ENCODE assay signal across 22 cellular contexts in the genomic region with DNA sequence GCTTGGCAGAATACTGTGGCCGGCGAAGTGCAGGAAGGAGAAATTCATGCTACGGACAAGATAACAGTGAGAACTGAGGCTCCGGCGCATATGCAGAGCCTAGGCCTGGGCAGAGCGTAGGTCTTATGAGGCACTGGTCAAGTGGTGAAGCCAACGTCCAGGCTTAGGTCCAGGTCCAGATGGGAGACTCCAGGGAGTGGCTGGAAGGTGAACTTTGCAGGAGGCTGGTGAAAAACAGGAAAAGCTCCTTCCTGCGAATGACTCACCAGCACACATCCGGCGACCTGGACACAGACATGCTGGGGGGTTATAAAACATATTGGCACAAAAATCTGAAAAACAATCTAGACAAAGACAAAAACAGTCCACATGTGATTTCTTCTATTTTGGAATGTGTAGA. TPM values are rescaled to one million over a fixed set of nuclear protein-coding genes. Genes with fewer than 3 reads are reported as not detected.
DNase-seq lines count a peak whose midpoint lies in the region; ATAC-seq, FAIRE-seq and TF ChIP-seq lines count a peak whose summit lies in the region.
"Had no signal": no experiment of that assay in that cellular context is flagged by ENCODE, and none has a peak within 500 bp of the region (broad histone marks: within the 10 kb centered on the region; RNA-seq: fewer than 3 reads in every experiment).

No MANE protein-coding gene starts in this region.

- H3K27ac ChIP-seq in heart left ventricle (peak overlapping the region in 4 of 12 donors; percentile 6 to 38 (median 16)), right atrium auricular region (no peak overlapping the region), astrocyte (ENCODE audit: low read depth, low read length) (no peak overlapping the region), thyroid gland (no peak overlapping the region)
- H3K27ac ChIP-seq: body of pancreas, stomach had no signal

- peak in 3 of 5 donors; percentile 9 to 36 (median 20) for DNase-seq in heart left ventricle
- no peak for DNase-seq in right atrium auricular region (ENCODE audit: low spot score)
- no peak for DNase-seq in astrocyte (ENCODE audit: low read depth)
- DNase-seq in islet precursor cell, result peak; percentile 61
- peak; percentile 6 to 20 for DNase-seq in thyroid gland
- no peak for DNase-seq in effector memory CD8-positive, alpha-beta T cell
- DNase-seq: 8988T; activated CD8-positive, alpha-beta memory T cell treated with anti-CD3 and anti-CD28 coated beads, Interleukin-2, amount 10 ng/mL, durations not matched to agents 7 days and 5 days; activated naive CD4-positive, alpha-beta T cell treated with anti-CD3 and anti-CD28 coated beads for 36 hours; body of pancreas; CD4-positive, CD25-positive, alpha-beta regulatory T cell; foreskin fibroblast; NCI-H1930; NCI-H69; nucleus accumbens; stimulated activated CD4-positive, alpha-beta T cell treated with anti-CD3 and anti-CD28 coated beads, Interleukin-15, amount 100 ng/mL, for 24 hours; stomach had no signal

- H3K27me3 ChIP-seq in heart left ventricle (peaks cover 0 to 5% (median 0%) of the 10 kb centered on the region in 9 donors), right atrium auricular region (no peaks in the 10 kb centered on the region), astrocyte (ENCODE audit: insufficient read depth, low read length) (no peaks in the 10 kb centered on the region), thyroid gland (no peaks in the 10 kb centered on the region)
- H3K27me3 ChIP-seq: body of pancreas had no signal

- no peaks in the 10 kb centered on the region for H3K9me3 Mint-ChIP-seq in astrocyte (ENCODE audit: unreplicated experiment)
- peaks cover 0 to 1% of the 10 kb centered on the region in 2 donors for H3K9me3 Mint-ChIP-seq in effector memory CD8-positive, alpha-beta T cell
- H3K9me3 Mint-ChIP-seq: activated naive CD4-positive, alpha-beta T cell treated with anti-CD3 and anti-CD28 coated beads for 36 hours had no signal

- no peak for TF ChIP-seq POLR2A in heart left ventricle (IDR thresholded peaks at IDR 0.05)
- TF ChIP-seq POLR2A in thyroid gland (IDR thresholded peaks at IDR 0.05), result peak in 1 of 2 donors; percentile 27

- H3K36me3 ChIP-seq in heart left ventricle, result no peaks in the 10 kb centered on the region
- H3K36me3 ChIP-seq in right atrium auricular region, result no peaks in the 10 kb centered on the region
- H3K36me3 ChIP-seq in astrocyte (ENCODE audit: insufficient read depth, low read length), result no peaks in the 10 kb centered on the region
- no peaks in the 10 kb centered on the region for H3K36me3 ChIP-seq in thyroid gland
- H3K36me3 ChIP-seq: stomach had no signal

- H3K79me2 ChIP-seq in astrocyte (ENCODE audit: insufficient read depth, low read length), result no peaks in the 10 kb centered on the region

- H3K36me3 Mint-ChIP-seq in astrocyte (ENCODE audit: low read depth, unreplicated experiment), result no peaks in the 10 kb centered on the region
- no peaks in the 10 kb centered on the region for H3K36me3 Mint-ChIP-seq in effector memory CD8-positive, alpha-beta T cell (ENCODE audit: insufficient read depth)
- H3K36me3 Mint-ChIP-seq: activated CD8-positive, alpha-beta memory T cell treated with anti-CD3 and anti-CD28 coated beads, Interleukin-2, amount 10 ng/mL, durations not matched to agents 7 days and 5 days; CD4-positive, CD25-positive, alpha-beta regulatory T cell; mesothelial cell of epicardium had no signal

- H3K4me3 ChIP-seq in heart left ventricle (no peak overlapping the region), right atrium auricular region (no peak overlapping the region), astrocyte (ENCODE audit: insufficient read depth, low read depth, low read length) (no peak overlapping the region), thyroid gland (replicated peaks in 1 of 3) (no peak overlapping the region)
- H3K4me3 ChIP-seq: body of pancreas, stomach had no signal

- FAIRE-seq in astrocyte (lab: Jason Lieb, UNC), result no peak
- FAIRE-seq: GM12891 had no signal

- ATAC-seq in heart left ventricle, result peak in 2 of 4 donors; percentile 48 to 75
- ATAC-seq in GM18520 (IDR thresholded peaks at IDR 0.05; ENCODE audit: unreplicated experiment), result no peak
- ATAC-seq in GM21737 (IDR thresholded peaks at IDR 0.05; ENCODE audit: unreplicated experiment), result no peak
- ATAC-seq in effector memory CD8-positive, alpha-beta T cell (replicated peaks), result no peak
- ATAC-seq: activated CD8-positive, alpha-beta memory T cell treated with anti-CD3 and anti-CD28 coated beads, Interleukin-2, amount 10 ng/mL, durations not matched to agents 7 days and 5 days; body of pancreas; Panc1 had no signal

- peak overlapping the region; percentile 72 for H2AFZ ChIP-seq in astrocyte (ENCODE audit: low read depth, low read length)

- H3K4me1 Mint-ChIP-seq in astrocyte (ENCODE audit: low read depth, unreplicated experiment), result peaks cover 5% of the 10 kb centered on the region
- no peaks in the 10 kb centered on the region for H3K4me1 Mint-ChIP-seq in effector memory CD8-positive, alpha-beta T cell (ENCODE audit: low read depth in 2 of 2)
- H3K4me1 Mint-ChIP-seq: CD4-positive, CD25-positive, alpha-beta regulatory T cell had no signal

- H3K9ac ChIP-seq in astrocyte (ENCODE audit: low read length), result no peak overlapping the region

- no peaks in the 10 kb centered on the region for H3K27me3 Mint-ChIP-seq in astrocyte (ENCODE audit: low read depth, unreplicated experiment)
- H3K27me3 Mint-ChIP-seq in effector memory CD8-positive, alpha-beta T cell, result peaks cover 0 to 6% of the 10 kb centered on the region in 2 donors
- H3K27me3 Mint-ChIP-seq: CD4-positive, CD25-positive, alpha-beta regulatory T cell had no signal

- H4K20me1 ChIP-seq in astrocyte (ENCODE audit: insufficient read depth, low read length), result no peaks in the 10 kb centered on the region

- peak overlapping the region; percentile 23 for H3K4me2 ChIP-seq in astrocyte (ENCODE audit: low read length)

- H3K27ac Mint-ChIP-seq in astrocyte (ENCODE audit: unreplicated experiment), result no peak overlapping the region
- no peak overlapping the region for H3K27ac Mint-ChIP-seq in effector memory CD8-positive, alpha-beta T cell
- H3K27ac Mint-ChIP-seq: activated CD8-positive, alpha-beta memory T cell treated with anti-CD3 and anti-CD28 coated beads, Interleukin-2, amount 10 ng/mL, durations not matched to agents 7 days and 5 days; activated naive CD4-positive, alpha-beta T cell treated with anti-CD3 and anti-CD28 coated beads for 36 hours; CD4-positive, CD25-positive, alpha-beta regulatory T cell; mesothelial cell of epicardium had no signal

- 53 to 71% (median 64%) methylated on average over 10 of the region's 10 CpGs for WGBS in heart left ventricle, 4 donors
- WGBS in thyroid gland, 2 donors, result 80 to 81% methylated on average over 10 of the region's 10 CpGs

- H3K4me1 ChIP-seq in heart left ventricle, result peaks cover 0 to 3% (median 0%) of the 10 kb centered on the region in 12 donors
- no peaks in the 10 kb centered on the region for H3K4me1 ChIP-seq in right atrium auricular region
- peaks cover 7% of the 10 kb centered on the region for H3K4me1 ChIP-seq in astrocyte (ENCODE audit: insufficient read depth, low read length)
- no peaks in the 10 kb centered on the region for H3K4me1 ChIP-seq in thyroid gland

- H3K9me3 ChIP-seq in heart left ventricle (peaks cover 0 to 8% (median 0%) of the 10 kb centered on the region in 12 donors), right atrium auricular region (peaks cover 0 to 12% of the 10 kb centered on the region in 2 donors), astrocyte (ENCODE audit: insufficient read depth, low read depth, low read length) (no peaks in the 10 kb centered on the region), thyroid gland (no peaks in the 10 kb centered on the region)
- H3K9me3 ChIP-seq: body of pancreas had no signal

- no peak overlapping the region for H3K4me3 Mint-ChIP-seq in astrocyte (ENCODE audit: unreplicated experiment)
- H3K4me3 Mint-ChIP-seq in effector memory CD8-positive, alpha-beta T cell, result no peak overlapping the region
- H3K4me3 Mint-ChIP-seq: activated CD8-positive, alpha-beta memory T cell treated with anti-CD3 and anti-CD28 coated beads, Interleukin-2, amount 10 ng/mL, durations not matched to agents 7 days and 5 days; activated naive CD4-positive, alpha-beta T cell treated with anti-CD3 and anti-CD28 coated beads for 36 hours; CD4-positive, CD25-positive, alpha-beta regulatory T cell; mesothelial cell of epicardium had no signal

- TF ChIP-seq CTCF in heart left ventricle (IDR thresholded peaks at IDR 0.05) (no peak), right atrium auricular region (IDR thresholded peaks at IDR 0.05) (no peak), astrocyte (IDR thresholded peaks at IDR 0.05; ENCODE audit: insufficient read depth, low read depth, low read length) (no peak), thyroid gland (IDR thresholded peaks at IDR 0.05) (no peak)

- intact Hi-C loops in heart left ventricle (cut with DNase I) (no loop called here), thyroid gland (cut with DNase I) (no loop called here)

RNA-seq across cellular contexts. Expression of a gene that starts 15.4 kb away (rescaled TPM):
- total RNA-seq in heart left ventricle (1 to 10 TPM in 1 of 9 donors, under 1 TPM in 2, not detected in 6; 0.51 to 1.2 (median 0.97) TPM), right atrium auricular region (under 1 TPM in 1 of 2 donors, not detected in 1; 0.75 TPM), astrocyte (0.55 and 4.6 TPM in 2 replicates), thyroid gland (10 to 100 TPM in 2 of 4 donors, 1 to 10 TPM in 2; 7.4 to 19.8 (median 11.3) TPM)
- polyA plus RNA-seq in heart left ventricle, result under 1 TPM; 0.28 to 0.42 TPM
- total RNA-seq: activated CD8-positive, alpha-beta memory T cell treated with anti-CD3 and anti-CD28 coated beads, Interleukin-2, amount 10 ng/mL, durations not matched to agents 7 days and 5 days; CD4-positive, CD25-positive, alpha-beta regulatory T cell had no signal
- polyA plus RNA-seq: CD4-positive, CD25-positive, alpha-beta regulatory T cell had no signal

Comparison
In these comparisons a context has a peak if more than half of its experiments do, and no peak if none do; other contexts are left out.
1. DNase-seq: peak in heart left ventricle (3 of 5), islet precursor cell (single experiment) and thyroid gland (2 of 2); none in right atrium auricular region (single experiment), astrocyte (single experiment) and effector memory CD8-positive, alpha-beta T cell (0 of 3).